In the genomic region with DNA sequence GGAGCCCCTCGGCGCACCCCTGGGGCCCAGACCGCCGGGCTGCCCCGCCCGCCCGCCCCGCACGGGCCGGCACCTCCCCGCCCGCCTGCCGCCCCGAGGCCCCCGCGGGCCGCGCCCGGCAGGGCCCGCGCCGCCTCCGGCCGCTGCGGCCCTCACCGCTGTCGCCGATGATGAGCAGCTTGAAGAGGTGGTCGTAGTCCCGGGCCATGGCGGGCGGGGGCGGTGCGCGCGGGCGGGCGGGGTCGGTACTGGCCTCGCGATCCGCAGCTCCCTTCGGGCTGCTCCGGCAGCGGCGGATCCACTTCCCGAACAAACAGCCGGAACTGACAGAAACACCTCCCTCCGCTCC, we compare ENCODE assay signal across 1 cellular context.
TF ChIP-seq lines count a peak whose summit lies in the region.

RAB35 (minus strand) TSS at position 311 of the 349 bp plus-strand sequence; CDS start at position 208, 103 bp downstream.

TF ChIP-seq in A549, 52 proteins besides CTCF, POLR2A, EP300 and RAD21 (continued from another document):
- TF ChIP-seq SMC3 (IDR thresholded peaks at IDR 0.05) (no peak), KDM5A (IDR thresholded peaks at IDR 0.05) (no peak)
